ENCODE assay signal across 21 cellular contexts in the genomic region with DNA sequence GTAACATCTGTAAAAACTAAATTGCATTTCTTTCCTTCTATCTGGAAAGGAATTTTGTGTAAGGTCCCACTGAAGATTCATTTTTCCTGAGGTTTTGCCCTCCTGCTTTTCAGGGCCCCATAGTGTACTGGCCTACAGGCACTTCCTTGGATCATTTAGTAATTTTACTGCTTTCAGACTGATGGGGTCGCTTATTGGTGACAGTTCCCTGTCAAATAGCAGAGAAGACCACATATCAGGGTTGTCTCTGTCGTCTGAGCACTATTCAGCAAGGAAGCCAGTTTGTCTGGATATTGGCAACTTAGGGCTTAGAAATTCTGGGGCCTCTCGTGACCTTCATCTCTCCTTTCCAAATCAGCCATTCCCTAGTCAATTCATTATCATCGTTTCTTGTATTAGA. TPM values are rescaled to one million over a fixed set of nuclear protein-coding genes. Genes with fewer than 3 reads are reported as not detected.
DNase-seq lines count a peak whose midpoint lies in the region; FAIRE-seq and TF ChIP-seq lines count a peak whose summit lies in the region.
"Had no signal": no experiment of that assay in that cellular context is flagged by ENCODE, and none has a peak within 500 bp of the region (broad histone marks: within the 10 kb centered on the region; RNA-seq: fewer than 3 reads in every experiment).

No MANE protein-coding gene starts in this region.

- FAIRE-seq in urothelium cell line (lab: Jason Lieb, UNC): no peak
- FAIRE-seq: A549, D721Med, GM12878, GM12892, GM18507 had no signal

- H3K4me3 ChIP-seq in dorsolateral prefrontal cortex: peak overlapping the region in 44 of 59 donors; percentile 3 to 67 (median 52)
- H3K4me3 ChIP-seq: A549; BLaER1 treated with 17β-estradiol and CSF1 and Interleukin-3, amounts not matched to agents 10 nM and 100 nM; GM12878 had no signal

- peaks cover 0 to 28% (median 12%) of the 10 kb centered on the region in 45 donors for H3K27me3 ChIP-seq in dorsolateral prefrontal cortex

- in situ Hi-C loops in G401 (cut with HindIII; ENCODE audit: low sequenced_read_pairs): no loop called here

- peak; percentile 60 for DNase-seq in G401 (ENCODE audit: low spot score)
- no peak for DNase-seq in dorsolateral prefrontal cortex
- no peak for DNase-seq in activated CD8-positive, alpha-beta memory T cell treated with anti-CD3 and anti-CD28 coated beads, Interleukin-2, amount 50 U/mL, for 4 hours
- DNase-seq in urothelium cell line (ENCODE audit: low spot score): no peak
- DNase-seq: AML-193; Caco-2; Calu3; CD4-positive, alpha-beta T cell; CD8-positive, alpha-beta T cell; DMS79 treated with DMSO at 0.1 percent for 48 hours; GDM1 had no signal

- intact Hi-C loops in dorsolateral prefrontal cortex (cut with DNase I): no loop called here

- no peak for TF ChIP-seq CTCF in dorsolateral prefrontal cortex (IDR thresholded peaks at IDR 0.05 in 54 of 56, conservative IDR thresholded peaks at IDR 0.05 in 2 of 56; ENCODE audit: low read depth in 1 of 56, partially characterized antibody in 56 of 56)

- H3K27ac ChIP-seq in dorsolateral prefrontal cortex (peak overlapping the region in 1 of 59 donors; percentile 45), temporal lobe (ENCODE audit: low read depth, low read length) (peak overlapping the region; percentile 20)
- H3K27ac ChIP-seq: 22Rv1; A549; BLaER1 treated with 17β-estradiol and CSF1 and Interleukin-3, amounts not matched to agents 10 nM and 100 nM; C4-2B had no signal

RNA-seq across cellular contexts. Expression of gene GRM1, which starts 3.5 kb away (rescaled TPM):
- not detected in 2 replicates for total RNA-seq in G401 (2014; rRNA removed; shearing (Covaris generic))
- total RNA-seq in dorsolateral prefrontal cortex (10 to 100 TPM; 10.7 to 44.3 (median 26.8) TPM), temporal lobe (12.8 TPM)
- total RNA-seq: B cell; Caco-2; Calu3; CD4-positive, alpha-beta T cell; CD8-positive, alpha-beta T cell; GM12878 had no signal

Comparison
In these comparisons a context has a peak if more than half of its experiments do, and no peak if none do; other contexts are left out.
1. RNA of gene GRM1, which starts 3.5 kb away (total RNA-seq): 10.7 to 44.3 TPM in dorsolateral prefrontal cortex and 12.8 TPM in temporal lobe (single experiment); not detected in G401; every median in the first group is over 10 times any median in the second.